Comparison of ENCODE assay signal across 9 cellular contexts in the genomic region with DNA sequence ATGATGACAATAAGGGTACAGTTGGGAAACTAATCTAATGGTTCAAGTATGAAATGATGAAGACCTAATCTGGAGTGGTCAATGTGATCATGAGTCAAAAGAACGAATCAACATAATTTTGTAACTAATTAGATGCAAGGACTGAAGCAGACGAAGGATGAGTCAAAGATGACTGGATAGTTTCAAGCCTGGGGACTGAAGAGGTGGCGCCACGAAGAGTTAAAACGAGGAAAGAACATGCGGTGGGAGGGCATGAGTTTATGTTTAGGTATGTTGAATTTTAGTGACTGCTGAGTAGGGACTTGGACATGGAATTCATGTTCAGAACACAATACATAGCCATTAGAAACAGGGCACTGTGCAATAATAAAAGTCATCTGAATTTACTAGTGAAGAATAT.
"Had no signal": no experiment of that assay in that cellular context is flagged by ENCODE, and none has a peak within 500 bp of the region (broad histone marks: within the 10 kb centered on the region; RNA-seq: fewer than 3 reads in every experiment).

No MANE protein-coding gene starts in this region.

- H3K27me3 ChIP-seq: esophagus muscularis mucosa, hepatocyte, sigmoid colon had no signal

- H3K27ac ChIP-seq: esophagus muscularis mucosa, hepatocyte, sigmoid colon had no signal

- H2AFZ ChIP-seq: hepatocyte had no signal

- ATAC-seq: left ventricle myocardium superior had no signal

- H3K36me3 ChIP-seq: esophagus muscularis mucosa, sigmoid colon had no signal

- H3K4me3 ChIP-seq: esophagus muscularis mucosa, hepatocyte, sigmoid colon had no signal

- H3K4me1 ChIP-seq: esophagus muscularis mucosa, sigmoid colon had no signal

- DNase-seq: activated CD4-positive, CD25-positive, alpha-beta regulatory T cell; activated effector memory CD4-positive, alpha-beta T cell treated with Interleukin-2 at 50 U/mL for 16 hours; activated T-cell treated with anti-CD3 and anti-CD28 coated beads, Interleukin-2, amount 50 U/mL, for 1 hour; amniotic stem cell; left ventricle myocardium superior; sigmoid colon; stimulated activated CD4-positive, alpha-beta T cell treated with anti-CD3 and anti-CD28 coated beads, Interleukin-4, amount 100 ng/mL, for 24 hours had no signal

- H3K4me2 ChIP-seq: hepatocyte had no signal

- H3K9me3 ChIP-seq: esophagus muscularis mucosa, sigmoid colon had no signal

- H3K79me2 ChIP-seq: hepatocyte had no signal
